ENCODE assay signal across 15 cellular contexts in the genomic region with DNA sequence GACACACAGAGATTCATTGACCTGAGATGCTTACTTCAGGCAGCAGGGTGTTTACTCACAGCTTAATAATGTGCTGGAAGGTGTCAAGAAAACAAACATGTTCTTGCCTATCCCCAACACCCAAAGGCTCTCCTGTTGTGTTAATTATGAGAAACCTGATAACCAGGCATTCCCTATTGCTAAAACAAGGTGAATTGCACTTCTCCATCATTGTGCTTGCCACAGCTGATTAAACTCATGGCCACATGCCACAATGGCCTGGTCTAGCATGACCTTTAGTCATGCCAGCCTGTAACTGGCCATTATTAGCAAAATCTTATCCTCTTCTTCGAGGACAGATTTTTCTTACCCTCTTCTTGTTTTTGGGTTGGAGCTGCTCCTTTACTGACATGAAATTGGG. TPM values are rescaled to one million over a fixed set of nuclear protein-coding genes. Genes with fewer than 3 reads are reported as not detected.
DNase-seq lines count a peak whose midpoint lies in the region; ATAC-seq, FAIRE-seq and TF ChIP-seq lines count a peak whose summit lies in the region.
"Had no signal": no experiment of that assay in that cellular context is flagged by ENCODE, and none has a peak within 500 bp of the region (broad histone marks: within the 10 kb centered on the region; RNA-seq: fewer than 3 reads in every experiment).

No MANE protein-coding gene starts in this region.

- FAIRE-seq in A549 (lab: Jason Lieb, UNC), result no peak
- FAIRE-seq in HTR-8/SVneo (lab: Jason Lieb, UNC), result peak; percentile 81
- FAIRE-seq: GM19239, H1 had no signal

- TF ChIP-seq RAD21 in A549 (conservative IDR thresholded peaks at IDR 0.05 in 1 of 2, IDR thresholded peaks at IDR 0.05 in 1 of 2), result no peak

- TF ChIP-seq EP300 in A549 (IDR thresholded peaks at IDR 0.05), result no peak

- DNase-seq in A549 (ENCODE audit: low read depth in 1 of 2, low spot score in 1 of 2), result no peak
- DNase-seq in HTR-8/SVneo (ENCODE audit: insufficient read length, low spot score), result no peak
- no peak for DNase-seq in adipocyte (ENCODE audit: low read depth)
- DNase-seq in right lobe of liver, result peak in 2 of 3 donors; percentile 37 to 65
- no peak for DNase-seq in WERI-Rb-1
- no peak for DNase-seq in glomerular visceral epithelial cell (ENCODE audit: extremely low spot score)
- DNase-seq in activated CD4-positive, alpha-beta T cell treated with anti-CD3 and anti-CD28 coated beads for 1 hour, result no peak
- DNase-seq: AML-193, DMS53, GF-D8, HFFc6 had no signal

- ATAC-seq in A549, result no peak
- ATAC-seq in right lobe of liver, result peak; percentile 54 to 85 (median 72)

- peaks cover 20% of the 10 kb centered on the region for H3K4me1 ChIP-seq in A549
- H3K4me1 ChIP-seq in adipocyte (ENCODE audit: control insufficient read depth, insufficient read depth, low read length), result peaks cover 20% of the 10 kb centered on the region
- H3K4me1 ChIP-seq in right lobe of liver, result peaks cover 0 to 31% (median 12%) of the 10 kb centered on the region in 4 donors
- H3K4me1 ChIP-seq: BLaER1 had no signal

- POLR2A ChIA-PET in A549 (lab: Yijun Ruan, JAX), result no interaction called here

- TF ChIP-seq POLR2A in A549 (IDR thresholded peaks at IDR 0.05; ENCODE audit: low read length) (no peak), right lobe of liver (IDR thresholded peaks at IDR 0.05) (no peak)

- TF ChIP-seq CTCF in A549 (IDR thresholded peaks at IDR 0.05), result no peak
- no peak for TF ChIP-seq CTCF in right lobe of liver (IDR thresholded peaks at IDR 0.05)
- TF ChIP-seq CTCF in WERI-Rb-1 (IDR thresholded peaks at IDR 0.05; ENCODE audit: low read depth, low read length), result no peak

- H3K36me3 ChIP-seq in adipocyte (ENCODE audit: control insufficient read depth, insufficient read depth, low read length, severe bottlenecking) (peaks cover 5% of the 10 kb centered on the region), right lobe of liver (no peaks in the 10 kb centered on the region), WERI-Rb-1 (no peaks in the 10 kb centered on the region)
- H3K36me3 ChIP-seq: BLaER1 had no signal

- H3K9me3 ChIP-seq in A549, result peaks cover 18% of the 10 kb centered on the region; the same call in 2 of the 3 replicates
- peaks cover 16% of the 10 kb centered on the region for H3K9me3 ChIP-seq in adipocyte (ENCODE audit: control insufficient read depth, low read length)
- H3K9me3 ChIP-seq in right lobe of liver, result no peaks in the 10 kb centered on the region
- H3K9me3 ChIP-seq in WERI-Rb-1 (ENCODE audit: severe bottlenecking), result peaks cover 3% of the 10 kb centered on the region

- H3K27me3 ChIP-seq in adipocyte (replicated peaks; ENCODE audit: control insufficient read depth, insufficient read depth, low read length) (no peaks in the 10 kb centered on the region), right lobe of liver (no peaks in the 10 kb centered on the region), WERI-Rb-1 (ENCODE audit: insufficient read depth, low read depth, severe bottlenecking) (no peaks in the 10 kb centered on the region)
- H3K27me3 ChIP-seq: BLaER1 had no signal

- H3K9ac ChIP-seq in adipocyte (ENCODE audit: low read length), result peak overlapping the region; percentile 63
- H3K9ac ChIP-seq: BLaER1 had no signal

- intact Hi-C loops in right lobe of liver (cut with DNase I), result no loop called here

- H3K4me2 ChIP-seq in A549, result 0 out of 3 replicates have a peak overlapping the region, but pooled peaks have one; percentile 31
- H3K4me2 ChIP-seq: BLaER1 had no signal

- CTCF ChIA-PET in A549 (lab: Yijun Ruan, JAX), result interaction anchor here (0.6 to 2.6 kb wide), 3 partner anchors 14 to 173 kb away, joined by 3 to 6 read pairs (median 3); no protein-coding TSS in a partner anchor

- H3K4me3 ChIP-seq in A549, result no peak overlapping the region
- peak overlapping the region; percentile 16 for H3K4me3 ChIP-seq in adipocyte (ENCODE audit: low read length)
- no peak overlapping the region for H3K4me3 ChIP-seq in right lobe of liver
- no peak overlapping the region for H3K4me3 ChIP-seq in WERI-Rb-1 (ENCODE audit: low read depth, low read length)
- H3K4me3 ChIP-seq: BLaER1 had no signal

- 10% methylated on average over 1 of the region's 1 CpG for WGBS in A549 (ENCODE audit: missing lambda C conversion rate)
- WGBS in right lobe of liver (ENCODE audit: insufficient coverage, low coverage, low lambda C conversion rate, missing lambda C conversion rate), result 32% methylated on average over 1 of the region's 1 CpG

- H3K27ac ChIP-seq in A549 (peak overlapping the region; percentile 55 to 63; a peak in 5 of 6 replicates), right lobe of liver (no peak overlapping the region), WERI-Rb-1 (no peak overlapping the region)
- H3K27ac ChIP-seq: BLaER1 had no signal

TF ChIP-seq in A549, 52 proteins besides CTCF, POLR2A, EP300 and RAD21:
- no peak for TF ChIP-seq ESRRA (IDR thresholded peaks at IDR 0.05; ENCODE audit: borderline replicate concordance, low read length)
- TF ChIP-seq MAZ (IDR thresholded peaks at IDR 0.05; ENCODE audit: borderline replicate concordance, low read depth, low read length), result no peak
- TF ChIP-seq CEBPB (IDR thresholded peaks at IDR 0.05), result no peak
- TF ChIP-seq, protein P1, sequence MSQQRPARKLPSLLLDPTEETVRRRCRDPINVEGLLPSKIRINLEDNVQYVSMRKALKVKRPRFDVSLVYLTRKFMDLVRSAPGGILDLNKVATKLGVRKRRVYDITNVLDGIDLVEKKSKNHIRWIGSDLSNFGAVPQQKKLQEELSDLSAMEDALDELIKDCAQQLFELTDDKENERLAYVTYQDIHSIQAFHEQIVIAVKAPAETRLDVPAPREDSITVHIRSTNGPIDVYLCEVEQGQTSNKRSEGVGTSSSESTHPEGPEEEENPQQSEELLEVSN (IDR thresholded peaks at IDR 0.05; ENCODE audit: borderline replicate concordance, low read depth), result no peak
- TF ChIP-seq PHF8 (IDR thresholded peaks at IDR 0.05; ENCODE audit: borderline replicate concordance, low read depth), result no peak
- TF ChIP-seq NFE2L2 (conservative IDR thresholded peaks at IDR 0.05; ENCODE audit: low read length), result no peak
- no peak for TF ChIP-seq NPAS2 (CRISPR knock-in tag; IDR thresholded peaks at IDR 0.05; ENCODE audit: borderline replicate concordance)
- no peak for TF ChIP-seq MAFK (IDR thresholded peaks at IDR 0.05; ENCODE audit: partially characterized antibody)
- TF ChIP-seq, protein P2, sequence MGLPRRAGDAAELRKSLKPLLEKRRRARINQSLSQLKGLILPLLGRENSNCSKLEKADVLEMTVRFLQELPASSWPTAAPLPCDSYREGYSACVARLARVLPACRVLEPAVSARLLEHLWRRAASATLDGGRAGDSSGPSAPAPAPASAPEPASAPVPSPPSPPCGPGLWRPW (IDR thresholded peaks at IDR 0.05), result no peak
- TF ChIP-seq ZNF302 (CRISPR knock-in tag; IDR thresholded peaks at IDR 0.05), result no peak
- no peak for TF ChIP-seq NR3C1 (IDR thresholded peaks at IDR 0.05)
- TF ChIP-seq, protein P3, sequence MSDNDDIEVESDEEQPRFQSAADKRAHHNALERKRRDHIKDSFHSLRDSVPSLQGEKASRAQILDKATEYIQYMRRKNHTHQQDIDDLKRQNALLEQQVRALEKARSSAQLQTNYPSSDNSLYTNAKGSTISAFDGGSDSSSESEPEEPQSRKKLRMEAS (IDR thresholded peaks at IDR 0.05), result no peak
- TF ChIP-seq KDM1A (IDR thresholded peaks at IDR 0.05; ENCODE audit: low read depth), result no peak
- TF ChIP-seq, protein P4, sequence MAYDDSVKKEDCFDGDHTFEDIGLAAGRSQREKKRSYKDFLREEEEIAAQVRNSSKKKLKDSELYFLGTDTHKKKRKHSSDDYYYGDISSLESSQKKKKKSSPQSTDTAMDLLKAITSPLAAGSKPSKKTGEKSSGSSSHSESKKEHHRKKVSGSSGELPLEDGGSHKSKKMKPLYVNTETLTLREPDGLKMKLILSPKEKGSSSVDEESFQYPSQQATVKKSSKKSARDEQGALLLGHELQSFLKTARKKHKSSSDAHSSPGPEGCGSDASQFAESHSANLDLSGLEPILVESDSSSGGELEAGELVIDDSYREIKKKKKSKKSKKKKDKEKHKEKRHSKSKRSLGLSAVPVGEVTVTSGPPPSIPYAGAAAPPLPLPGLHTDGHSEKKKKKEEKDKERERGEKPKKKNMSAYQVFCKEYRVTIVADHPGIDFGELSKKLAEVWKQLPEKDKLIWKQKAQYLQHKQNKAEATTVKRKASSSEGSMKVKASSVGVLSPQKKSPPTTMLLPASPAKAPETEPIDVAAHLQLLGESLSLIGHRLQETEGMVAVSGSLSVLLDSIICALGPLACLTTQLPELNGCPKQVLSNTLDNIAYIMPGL (CRISPR knock-in tag; IDR thresholded peaks at IDR 0.05; ENCODE audit: borderline replicate concordance), result no peak
- TF ChIP-seq HEYL (CRISPR knock-in tag; IDR thresholded peaks at IDR 0.05), result no peak
- no peak for TF ChIP-seq KDM5A (IDR thresholded peaks at IDR 0.05)

RNA-seq across cellular contexts. Expression of a gene that starts 21.4 kb away (rescaled TPM):
- polyA plus RNA-seq in A549 (2011; rRNA removed) (18.4 and 31.8 TPM in 2 replicates), A549 (2017; fragmentation: RNase III; extraction: RNeasy Plus Mini Kit Qiagen cat#74134 plus additional on column Dnase treatment) (10.0 to 13.3 TPM (median 12.2 TPM) in 3 replicates)
- polyA plus RNA-seq in A549 (2012; cell fraction: cytosol; rRNA removed), result 7.6 and 10.9 TPM in 2 replicates
- 24.1 and 24.7 TPM in 2 replicates for polyA plus RNA-seq in A549 (2012; cell fraction: nucleus; rRNA removed)
- polyA minus RNA-seq in A549 (2011; rRNA and poly(A)+ RNA removed), result 20.3 and 20.8 TPM in 2 replicates
- 10 to 100 TPM; 22.3 to 88.5 (median 45.4) TPM for total RNA-seq in right lobe of liver
- total RNA-seq: A673, HFFc6 had no signal

Comparison
In these comparisons a context has a peak if more than half of its experiments do, and no peak if none do; other contexts are left out.
1. ATAC-seq: peak in right lobe of liver (4 of 4); none in A549 (0 of 2).
2. DNase-seq: peak in right lobe of liver (2 of 3); none in A549 (0 of 2), HTR-8/SVneo (single experiment), adipocyte (single experiment), WERI-Rb-1 (single experiment), glomerular visceral epithelial cell (single experiment) and activated CD4-positive, alpha-beta T cell treated with anti-CD3 and anti-CD28 coated beads for 1 hour (single experiment).
3. H3K27ac ChIP-seq: peak in A549 (2 of 2); none in right lobe of liver (0 of 3) and WERI-Rb-1 (single experiment).